Comparison of ENCODE assay signal across 12 cellular contexts in genomic region chr20:4998160-4998651, GRCh38. TPM values are rescaled to one million over a fixed set of nuclear protein-coding genes. Genes with fewer than 3 reads are reported as not detected.
DNase-seq lines count a peak whose midpoint lies in the region; ATAC-seq and TF ChIP-seq lines count a peak whose summit lies in the region.
"Had no signal": no experiment of that assay in that cellular context is flagged by ENCODE, and none has a peak within 500 bp of the region (broad histone marks: within the 10 kb centered on the region; RNA-seq: fewer than 3 reads in every experiment).

No MANE protein-coding gene starts in this region.

- peaks cover 17% of the 10 kb centered on the region for H3K4me1 ChIP-seq in osteoblast (ENCODE audit: insufficient read depth, low read length)

- H3K9me3 Mint-ChIP-seq in activated B cell treated with CpG ODN at 0.5 μM for 24 hours, result no peaks in the 10 kb centered on the region
- H3K9me3 Mint-ChIP-seq: activated T-helper 17 cell treated with anti-CD3 and anti-CD28 coated beads, Interleukin-2, amount 50 U/mL, for 72 hours had no signal

- no peak overlapping the region for H3K27ac ChIP-seq in osteoblast (ENCODE audit: low read depth, low read length)

- H3K4me2 ChIP-seq in osteoblast (ENCODE audit: insufficient read depth, low read length), result no peak overlapping the region

- H3K4me3 Mint-ChIP-seq in activated B cell treated with CpG ODN at 0.5 μM for 24 hours, result peak overlapping the region; percentile 94
- H3K4me3 Mint-ChIP-seq: activated T-helper 17 cell treated with anti-CD3 and anti-CD28 coated beads, Interleukin-2, amount 50 U/mL, for 72 hours had no signal

- peaks cover 12% of the 10 kb centered on the region for H3K36me3 Mint-ChIP-seq in activated B cell treated with CpG ODN at 0.5 μM for 24 hours (ENCODE audit: low read depth)

- H3K36me3 ChIP-seq in osteoblast (ENCODE audit: insufficient read depth, low read length), result no peaks in the 10 kb centered on the region

- no peaks in the 10 kb centered on the region for H3K27me3 Mint-ChIP-seq in activated B cell treated with CpG ODN at 0.5 μM for 24 hours
- H3K27me3 Mint-ChIP-seq: activated T-helper 17 cell treated with anti-CD3 and anti-CD28 coated beads, Interleukin-2, amount 50 U/mL, for 72 hours had no signal

- peak; percentile 78 for DNase-seq in SIG-M5 treated with dmso at 0.1 percent for 504 hours (lab: John Stamatoyannopoulos, UW; ENCODE audit: unreplicated experiment)
- DNase-seq in SIG-M5 (lab: John Stamatoyannopoulos, UW), result no peak
- no peak for DNase-seq in activated B cell treated with CpG ODN at 0.5 μM for 24 hours
- DNase-seq in osteoblast (ENCODE audit: insufficient read length, low spot score, missing footprints), result peak; percentile 76
- no peak for DNase-seq in T-helper 9 cell
- DNase-seq in NCI-H2227 (lab: John Stamatoyannopoulos, UW; ENCODE audit: unreplicated experiment), result no peak
- DNase-seq: ACHN, MM.1S, Right ventricle myocardium superior had no signal

- H4K20me1 ChIP-seq in osteoblast (ENCODE audit: insufficient read depth, low read length), result peaks cover 31% of the 10 kb centered on the region

- no peak overlapping the region for H3K4me3 ChIP-seq in osteoblast (ENCODE audit: insufficient read depth, low read length)

- no peak for TF ChIP-seq CTCF in activated B cell treated with CpG ODN at 0.5 μM for 24 hours (IDR thresholded peaks at IDR 0.05)
- TF ChIP-seq CTCF in osteoblast (IDR thresholded peaks at IDR 0.05; ENCODE audit: extremely low read depth, low read depth, low read length), result no peak

- H3K27ac Mint-ChIP-seq in activated B cell treated with CpG ODN at 0.5 μM for 24 hours, result peak overlapping the region; percentile 66

- peak; percentile 43 for ATAC-seq in HG03354 (IDR thresholded peaks at IDR 0.05; ENCODE audit: poor library complexity, severe bottlenecking, unreplicated experiment)
- peak; percentile 39 for ATAC-seq in activated B cell treated with CpG ODN at 0.5 μM for 24 hours (ENCODE audit: low read depth)
- no peak for ATAC-seq in HG03045 (IDR thresholded peaks at IDR 0.05; ENCODE audit: unreplicated experiment)
- ATAC-seq: activated T-helper 17 cell treated with anti-CD3 and anti-CD28 coated beads, Interleukin-2, amount 50 U/mL, for 72 hours had no signal

- POLR2A ChIA-PET in activated B cell treated with CpG ODN at 0.5 μM for 24 hours (lab: Charles Lee), result interaction anchor here (0.7 to 4.0 kb wide), 7 partner anchors 9 to 100 kb away, joined by 3 to 30 read pairs (median 6); no protein-coding TSS in a partner anchor

- no peaks in the 10 kb centered on the region for H3K27me3 ChIP-seq in osteoblast (ENCODE audit: insufficient read depth, low read length)

- intact Hi-C loops in activated B cell treated with CpG ODN at 0.5 μM for 24 hours (cut with micrococcal nuclease), result loop anchor here (1.0 kb wide), 1 partner anchor 9 kb away; no protein-coding TSS in a partner anchor

- no peaks in the 10 kb centered on the region for H3K9me3 ChIP-seq in osteoblast (ENCODE audit: low read depth, low read length)

- CTCF ChIA-PET in activated B cell treated with CpG ODN at 0.5 μM for 24 hours (lab: Charles Lee), result interaction anchor here (1.3 to 4.1 kb wide), 3 partner anchors 9 to 102 kb away, joined by 3 to 16 read pairs (median 3); no protein-coding TSS in a partner anchor

- peaks cover 75% of the 10 kb centered on the region for H3K4me1 Mint-ChIP-seq in activated B cell treated with CpG ODN at 0.5 μM for 24 hours

- no peak overlapping the region for H2AFZ ChIP-seq in osteoblast (ENCODE audit: low read length)

- peaks cover 62% of the 10 kb centered on the region for H3K79me2 ChIP-seq in osteoblast (ENCODE audit: insufficient read depth, low read length)

RNA-seq across cellular contexts. Expression of gene SLC23A2, which starts 3.1 kb away (rescaled TPM):
- total RNA-seq in activated B cell treated with CpG ODN at 0.5 μM for 24 hours, result 70.9 and 79.8 TPM in 2 replicates
- total RNA-seq in osteoblast, result 17.7 and 20.6 TPM in 2 replicates

Comparison
In these comparisons a context has a peak if more than half of its experiments do, and no peak if none do; other contexts are left out.
1. DNase-seq: peak in SIG-M5 treated with dmso at 0.1 percent for 504 hours (single experiment) and osteoblast (single experiment); none in SIG-M5 (single experiment), activated B cell treated with CpG ODN at 0.5 μM for 24 hours (single experiment), T-helper 9 cell (single experiment) and NCI-H2227 (single experiment).